ENCODE assay signal across 11 cellular contexts in genomic region chr12:8699714-8700113, GRCh38. TPM values are rescaled to one million over a fixed set of nuclear protein-coding genes. Genes with fewer than 3 reads are reported as not detected.
DNase-seq lines count a peak whose midpoint lies in the region; ATAC-seq, FAIRE-seq and TF ChIP-seq lines count a peak whose summit lies in the region.
"Had no signal": no experiment of that assay in that cellular context is flagged by ENCODE, and none has a peak within 500 bp of the region (broad histone marks: within the 10 kb centered on the region; RNA-seq: fewer than 3 reads in every experiment).

No MANE protein-coding gene starts in this region.

- TF ChIP-seq CTCF in A549 (IDR thresholded peaks at IDR 0.05) (no peak), astrocyte of the cerebellum (IDR thresholded peaks at IDR 0.05; ENCODE audit: low read depth, low read length, missing control alignments) (no peak)

- TF ChIP-seq POLR2A in A549 (IDR thresholded peaks at IDR 0.05; ENCODE audit: low read length), result no peak

- 90% methylated on average over 4 of the region's 4 CpGs for WGBS in A549 (ENCODE audit: missing lambda C conversion rate)

- ATAC-seq in A549, result no peak
- no peak for ATAC-seq in GM19351 (IDR thresholded peaks at IDR 0.05; ENCODE audit: unreplicated experiment)

- DNase-seq in A549 (ENCODE audit: low read depth in 1 of 2, low spot score in 1 of 2) (no peak), H7 (peak; percentile 29), astrocyte of the cerebellum (ENCODE audit: low read depth) (no peak), NCI-H69 (lab: John Stamatoyannopoulos, UW) (no peak), cerebellar nuclear complex (lab: John Stamatoyannopoulos, UW) (no peak), retina (no peak)
- DNase-seq: NCI-H1417 treated with DMSO at 0.1 percent for 48 hours, spleen had no signal

- H3K36me3 ChIP-seq in H7 (replicated peaks; ENCODE audit: control insufficient read depth, insufficient read depth, low read length) (no peaks in the 10 kb centered on the region; the same call in 1 of the 2 replicates), muscle layer of colon (ENCODE audit: insufficient read depth, low read length) (no peaks in the 10 kb centered on the region)
- H3K36me3 ChIP-seq: spleen had no signal

- H3K9me3 ChIP-seq in A549 (no peaks in the 10 kb centered on the region), muscle layer of colon (ENCODE audit: low read length) (no peaks in the 10 kb centered on the region)
- H3K9me3 ChIP-seq: spleen had no signal

- in situ Hi-C loops in astrocyte of the cerebellum (cut with HindIII; ENCODE audit: low sequenced_read_pairs), result no loop called here

- TF ChIP-seq EP300 in A549 (IDR thresholded peaks at IDR 0.05), result no peak

- no peak for FAIRE-seq in A549 (lab: Jason Lieb, UNC)

- CTCF ChIA-PET in A549 (lab: Yijun Ruan, JAX), result interaction anchor here (1.2 to 1.5 kb wide), 2 partner anchors 15 to 191 kb away, joined by 3 to 4 read pairs; no protein-coding TSS in a partner anchor

- no peak for TF ChIP-seq RAD21 in A549 (conservative IDR thresholded peaks at IDR 0.05 in 1 of 2, IDR thresholded peaks at IDR 0.05 in 1 of 2)

- peaks cover 10% of the 10 kb centered on the region; the same call in 2 of the 3 replicates for H3K4me1 ChIP-seq in A549
- peaks cover 49% of the 10 kb centered on the region for H3K4me1 ChIP-seq in muscle layer of colon (ENCODE audit: insufficient read depth, low read length)

- H3K27ac ChIP-seq in A549, result no peak overlapping the region
- no peak overlapping the region for H3K27ac ChIP-seq in muscle layer of colon (ENCODE audit: low read depth, low read length)

- peak overlapping the region; percentile 92; the same call in 1 of the 3 replicates for H3K4me3 ChIP-seq in A549
- H3K4me3 ChIP-seq in H7 (ENCODE audit: insufficient read depth, low read depth, low read length), result no peak overlapping the region
- H3K4me3 ChIP-seq in astrocyte of the cerebellum (ENCODE audit: low read depth, low read length), result peak overlapping the region; percentile 9
- no peak overlapping the region for H3K4me3 ChIP-seq in muscle layer of colon (ENCODE audit: low read depth in 1 of 2, low read length in 2 of 2)

- POLR2A ChIA-PET in A549 (lab: Yijun Ruan, JAX), result no interaction called here

- H3K4me2 ChIP-seq in A549, result peak overlapping the region; percentile 96; the same call in 2 of the 3 replicates

- H3K27me3 ChIP-seq in H7 (ENCODE audit: control insufficient read depth, insufficient read depth, low read length) (no peaks in the 10 kb centered on the region), muscle layer of colon (ENCODE audit: control insufficient read depth in 1 of 2, insufficient read depth in 2 of 2, low read length in 2 of 2) (no peaks in the 10 kb centered on the region)

- H3K9ac ChIP-seq in muscle layer of colon (ENCODE audit: low read length), result peak overlapping the region; percentile 8

TF ChIP-seq in A549, 52 proteins besides CTCF, POLR2A, EP300 and RAD21:
- no peak for TF ChIP-seq SMC3 (IDR thresholded peaks at IDR 0.05)
- no peak for TF ChIP-seq ZFP36 (IDR thresholded peaks at IDR 0.05; ENCODE audit: borderline replicate concordance, partially characterized antibody)
- TF ChIP-seq, protein P1, sequence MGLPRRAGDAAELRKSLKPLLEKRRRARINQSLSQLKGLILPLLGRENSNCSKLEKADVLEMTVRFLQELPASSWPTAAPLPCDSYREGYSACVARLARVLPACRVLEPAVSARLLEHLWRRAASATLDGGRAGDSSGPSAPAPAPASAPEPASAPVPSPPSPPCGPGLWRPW (IDR thresholded peaks at IDR 0.05), result no peak
- TF ChIP-seq NPAS2 (CRISPR knock-in tag; IDR thresholded peaks at IDR 0.05; ENCODE audit: borderline replicate concordance), result no peak
- no peak for TF ChIP-seq ESRRA (IDR thresholded peaks at IDR 0.05; ENCODE audit: borderline replicate concordance, low read length)
- no peak for TF ChIP-seq CHD4 (IDR thresholded peaks at IDR 0.05; ENCODE audit: borderline replicate concordance)
- TF ChIP-seq CHD2 (IDR thresholded peaks at IDR 0.05; ENCODE audit: low read length, partially characterized antibody), result no peak
- no peak for TF ChIP-seq EHF (CRISPR knock-in tag; IDR thresholded peaks at IDR 0.05)
- no peak for TF ChIP-seq MAFK (IDR thresholded peaks at IDR 0.05; ENCODE audit: partially characterized antibody)
- no peak for TF ChIP-seq ATOH8 (CRISPR knock-in tag; IDR thresholded peaks at IDR 0.05; ENCODE audit: low read depth)

RNA-seq across cellular contexts. Expression of gene RIMKLB, which starts 1.9 kb away (rescaled TPM):
- 28.2 and 43.8 TPM in 2 replicates for polyA plus RNA-seq in A549 (2011; rRNA removed)
- polyA plus RNA-seq in A549 (2012; cell fraction: cytosol; rRNA removed), result 15.0 and 15.4 TPM in 2 replicates
- polyA plus RNA-seq in A549 (2012; cell fraction: nucleus; rRNA removed), result 21.9 and 35.6 TPM in 2 replicates
- 20.8 to 24.8 TPM (median 21.0 TPM) in 3 replicates for polyA plus RNA-seq in A549 (2017; fragmentation: RNase III; extraction: RNeasy Plus Mini Kit Qiagen cat#74134 plus additional on column Dnase treatment)
- polyA minus RNA-seq in A549 (2011; rRNA and poly(A)+ RNA removed), result 22.8 and 24.8 TPM in 2 replicates
- 42.4 and 80.3 TPM in 2 replicates for total RNA-seq in H7 (2014; rRNA removed; shearing (Covaris generic))

RNA-seq across cellular contexts. Expression of gene MFAP5, which starts 37.1 kb away (rescaled TPM):
- 0.40 and 0.48 TPM in 2 replicates for polyA plus RNA-seq in A549 (2011; rRNA removed)
- 0.13 and 0.16 TPM in 2 replicates for polyA plus RNA-seq in A549 (2012; cell fraction: cytosol; rRNA removed)
- polyA plus RNA-seq in A549 (2012; cell fraction: nucleus; rRNA removed), result 0.07 and 0.28 TPM in 2 replicates
- polyA plus RNA-seq in A549 (2017; fragmentation: RNase III; extraction: RNeasy Plus Mini Kit Qiagen cat#74134 plus additional on column Dnase treatment), result 0.15 to 0.41 TPM (median 0.40 TPM) in 3 replicates
- polyA minus RNA-seq in A549 (2011; rRNA and poly(A)+ RNA removed), result not detected in 2 replicates
- total RNA-seq in H7 (2014; rRNA removed; shearing (Covaris generic)), result 0.42 TPM in 1 of 2 replicates, not detected in the other
- total RNA-seq: SK-MEL-5 had no signal

Comparison
In these comparisons a context has a peak if more than half of its experiments do, and no peak if none do; other contexts are left out.
1. H3K4me3 ChIP-seq: peak in A549 (single experiment) and astrocyte of the cerebellum (single experiment); none in H7 (single experiment) and muscle layer of colon (0 of 2).